ENCODE assay signal across 33 cellular contexts in the genomic region with DNA sequence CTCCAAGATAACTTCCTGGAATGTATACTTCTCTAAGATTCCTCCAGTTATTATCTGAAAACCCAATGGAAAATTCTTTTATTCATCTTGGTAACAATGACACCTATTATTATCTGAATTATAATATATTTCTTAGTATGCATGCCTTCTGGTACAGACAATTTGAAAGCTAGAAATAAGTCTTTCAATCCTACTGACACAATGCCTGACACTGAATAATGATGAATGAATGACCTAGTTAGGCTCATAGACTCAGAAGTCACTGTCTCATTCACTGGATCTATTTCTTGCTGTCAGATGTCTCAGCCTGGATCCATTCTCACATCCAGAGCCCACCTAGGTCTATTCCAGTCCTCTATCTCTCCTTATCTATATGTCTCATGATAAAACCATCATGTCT.
"Had no signal": no experiment of that assay in that cellular context is flagged by ENCODE, and none has a peak within 500 bp of the region (broad histone marks: within the 10 kb centered on the region; RNA-seq: fewer than 3 reads in every experiment).

No MANE protein-coding gene starts in this region.

- H3K36me3 ChIP-seq: MG63 had no signal

- H3K27ac ChIP-seq: KMS-11 had no signal

- H3K27me3 ChIP-seq: MG63 had no signal

- H3K9me3 ChIP-seq: MG63 had no signal

- DNase-seq: Karpas-422, Kasumi-1, KBM-7, KG1, MG63, MM.1S, MV-4-11, NCI-H1048, NCI-H1092, NCI-H1092 treated with DMSO at 0.1 percent for 48 hours, NCI-H1105, NCI-H1105 treated with DMSO at 0.1 percent for 48 hours, NCI-H1417 treated with DMSO at 0.1 percent for 48 hours, NCI-H1436, NCI-H1436 treated with DMSO at 0.1 percent for 48 hours, NCI-H146, NCI-H1694, NCI-H1694 treated with DMSO at 0.1 percent for 48 hours, NCI-H187, NCI-H187 treated with DMSO at 0.1 percent for 48 hours, NCI-H1930, NCI-H2029, NCI-H2029 treated with DMSO at 0.1 percent for 48 hours, NCI-H2081, NCI-H2081 treated with DMSO at 0.1 percent for 48 hours, NCI-H2107, NCI-H2171, NCI-H2171 treated with DMSO at 0.1 percent for 48 hours, NCI-H226, NCI-H345, NCI-H446, NCI-H446 treated with DMSO at 0.1 percent for 48 hours had no signal

- H3K4me3 ChIP-seq: MG63 had no signal

- H3K9ac ChIP-seq: KMS-11 had no signal

- H3K4me2 ChIP-seq: KMS-11 had no signal
